ENCODE assay signal across 12 cellular contexts in genomic region chr2:44233450-44234128, GRCh38. TPM values are rescaled to one million over a fixed set of nuclear protein-coding genes. Genes with fewer than 3 reads are reported as not detected.
DNase-seq lines count a peak whose midpoint lies in the region; ATAC-seq and TF ChIP-seq lines count a peak whose summit lies in the region.
"Had no signal": no experiment of that assay in that cellular context is flagged by ENCODE, and none has a peak within 500 bp of the region (broad histone marks: within the 10 kb centered on the region; RNA-seq: fewer than 3 reads in every experiment).

No MANE protein-coding gene starts in this region.

- TF ChIP-seq CTCF in MCF 10A (IDR thresholded peaks at IDR 0.05; ENCODE audit: unreplicated experiment) (no peak), breast epithelium (IDR thresholded peaks at IDR 0.05) (no peak), PC-3 (conservative IDR thresholded peaks at IDR 0.05; ENCODE audit: low read depth, low read length) (no peak), type B pancreatic cell (conservative IDR thresholded peaks at IDR 0.05) (no peak), GM13976 (IDR thresholded peaks at IDR 0.05; ENCODE audit: borderline replicate concordance, control extremely low read depth, extremely low read depth, insufficient read depth, missing control alignments) (no peak)

- no peaks in the 10 kb centered on the region for H3K79me2 ChIP-seq in PC-3 (ENCODE audit: low read length)

- no peak overlapping the region for H3K9ac ChIP-seq in PC-3 (ENCODE audit: low read length)

- in situ Hi-C loops in GM13976 (cut with MboI; ENCODE audit: low sequenced_read_pairs, unreplicated experiment), result loop anchor here (25.0 kb wide), 1 partner anchor 146 kb away; no protein-coding TSS in a partner anchor

- TF ChIP-seq POLR2A in breast epithelium (IDR thresholded peaks at IDR 0.05), result no peak

- no peak overlapping the region for H3K4me3 Mint-ChIP-seq in MCF 10A (ENCODE audit: unreplicated experiment)
- no peak overlapping the region for H3K4me3 Mint-ChIP-seq in type B pancreatic cell

- H3K36me3 ChIP-seq in breast epithelium (no peaks in the 10 kb centered on the region), PC-3 (ENCODE audit: low read depth, low read length) (no peaks in the 10 kb centered on the region)

- H4K20me1 ChIP-seq in PC-3 (ENCODE audit: low read length), result no peaks in the 10 kb centered on the region

- H3K4me1 Mint-ChIP-seq in MCF 10A (ENCODE audit: insufficient read depth, unreplicated experiment), result peaks cover 6% of the 10 kb centered on the region
- H3K4me1 Mint-ChIP-seq in type B pancreatic cell (ENCODE audit: unreplicated experiment), result peaks cover 5% of the 10 kb centered on the region

- peak; percentile 87 for ATAC-seq in PC-3
- no peak for ATAC-seq in GM19463 (IDR thresholded peaks at IDR 0.05; ENCODE audit: unreplicated experiment)
- ATAC-seq: heart right ventricle had no signal

- DNase-seq in MCF 10A (ENCODE audit: unreplicated experiment), result peak; percentile 37
- no peak for DNase-seq in breast epithelium (ENCODE audit: low spot score in 2 of 2)
- DNase-seq in PC-3, result peak; percentile 79
- DNase-seq in fibroblast of gingiva (ENCODE audit: low read depth), result peak; percentile 43
- DNase-seq in type B pancreatic cell (ENCODE audit: extremely low spot score, unreplicated experiment), result no peak
- DNase-seq in stimulated activated naive CD4-positive, alpha-beta T cell treated with Interleukin-2 at 50 U/mL for 16 hours (lab: John Stamatoyannopoulos, UW), result no peak
- no peak for DNase-seq in GM13976 (ENCODE audit: low spot score)
- DNase-seq: heart right ventricle had no signal

- H2AFZ ChIP-seq in PC-3 (ENCODE audit: low read length), result no peak overlapping the region

- H3K27ac ChIP-seq in breast epithelium (no peak overlapping the region), PC-3 (ENCODE audit: low read length) (no peak overlapping the region)
- H3K27ac ChIP-seq: C4-2B, heart right ventricle, HL-60, suprapubic skin had no signal

- H3K27me3 Mint-ChIP-seq in MCF 10A (ENCODE audit: insufficient read depth, unreplicated experiment) (no peaks in the 10 kb centered on the region), type B pancreatic cell (no peaks in the 10 kb centered on the region)

- intact Hi-C loops in MCF 10A (cut with micrococcal nuclease), result no loop called here
- intact Hi-C loops in breast epithelium (cut with DNase I; ENCODE audit: low total_unique reads), result no loop called here
- intact Hi-C loops in PC-3 (cut with micrococcal nuclease), result loop anchor here (2.0 to 5.0 kb wide), 2 partner anchors 41 to 63 kb away; no protein-coding TSS in a partner anchor

- BruUV-seq in MCF 10A (replicated peaks; lab: Mats Ljungman, UMichigan) (no TSS peak), PC-3 (replicated peaks; lab: Mats Ljungman, UMichigan) (no TSS peak)

- no peaks in the 10 kb centered on the region for H3F3A ChIP-seq in PC-3 (ENCODE audit: low read length, unreplicated experiment)

- H3K9me3 ChIP-seq in breast epithelium (no peaks in the 10 kb centered on the region), PC-3 (ENCODE audit: low read length) (no peaks in the 10 kb centered on the region)
- H3K9me3 ChIP-seq: heart right ventricle, suprapubic skin had no signal

- CTCF ChIA-PET in MCF 10A (lab: Yijun Ruan, JAX), result interaction anchor here (0.7 to 1.6 kb wide), 2 partner anchors 190 to 221 kb away, joined by 3 to 4 read pairs; no protein-coding TSS in a partner anchor
- CTCF ChIA-PET in PC-3 (lab: Charles Lee), result interaction anchor here (1.0 kb wide), 1 partner anchor 10 kb away, joined by 6 read pairs; no protein-coding TSS in a partner anchor

- H3K36me3 Mint-ChIP-seq in MCF 10A (ENCODE audit: insufficient read depth, unreplicated experiment) (peaks cover 17% of the 10 kb centered on the region), type B pancreatic cell (peaks cover 5% of the 10 kb centered on the region)

- H3K9me3 Mint-ChIP-seq in MCF 10A (ENCODE audit: unreplicated experiment), result no peaks in the 10 kb centered on the region
- no peaks in the 10 kb centered on the region for H3K9me3 Mint-ChIP-seq in type B pancreatic cell

- POLR2A ChIA-PET in MCF 10A (lab: Yijun Ruan, JAX) (interaction anchor here (0.6 to 1.4 kb wide), 6 partner anchors 9 to 65 kb away, joined by 3 to 4 read pairs (median 4); no protein-coding TSS in a partner anchor), PC-3 (lab: Charles Lee; ENCODE audit: unreplicated experiment) (interaction anchor here (0.5 to 0.6 kb wide), 2 partner anchors 64 to 195 kb away, joined by 3 read pairs; no protein-coding TSS in a partner anchor)

- no peaks in the 10 kb centered on the region for H3K27me3 ChIP-seq in breast epithelium
- no peaks in the 10 kb centered on the region for H3K27me3 ChIP-seq in PC-3 (ENCODE audit: low read length)
- H3K27me3 ChIP-seq: heart right ventricle, suprapubic skin had no signal

- peak overlapping the region; percentile 38 for H3K4me2 ChIP-seq in PC-3 (ENCODE audit: low read length)

- H3K4me1 ChIP-seq in breast epithelium, result no peaks in the 10 kb centered on the region
- H3K4me1 ChIP-seq in PC-3 (ENCODE audit: insufficient read depth, low read length), result peaks cover 23% of the 10 kb centered on the region
- H3K4me1 ChIP-seq: suprapubic skin had no signal

- H3K27ac Mint-ChIP-seq in MCF 10A (ENCODE audit: low read depth, unreplicated experiment) (no peak overlapping the region), type B pancreatic cell (peak overlapping the region; percentile 62)

- H3K4me3 ChIP-seq in breast epithelium (no peak overlapping the region), PC-3 (ENCODE audit: low read length) (no peak overlapping the region)
- H3K4me3 ChIP-seq: heart right ventricle, suprapubic skin had no signal

- H3K9me2 ChIP-seq in PC-3 (replicated peaks; ENCODE audit: low read length), result no peaks in the 10 kb centered on the region

RNA-seq across cellular contexts. Expression of gene SLC3A1, which starts 41.7 kb away (rescaled TPM):
- total RNA-seq in MCF 10A (2022), result not detected in 2 replicates
- total RNA-seq in breast epithelium, result under 1 TPM; 0.48 to 0.98 (median 0.88) TPM
- 0.22 TPM in 1 of 2 replicates, not detected in the other for total RNA-seq in PC-3 (2014; rRNA removed)
- total RNA-seq in type B pancreatic cell (ENCODE audit: low replicate concordance), result 1.2 and 2.0 TPM in 2 replicates

Comparison
In these comparisons a context has a peak if more than half of its experiments do, and no peak if none do; other contexts are left out.
1. DNase-seq: peak in MCF 10A (single experiment), PC-3 (single experiment) and fibroblast of gingiva (single experiment); none in breast epithelium (0 of 2), type B pancreatic cell (single experiment), stimulated activated naive CD4-positive, alpha-beta T cell treated with Interleukin-2 at 50 U/mL for 16 hours (single experiment) and GM13976 (single experiment).